In the genomic region with DNA sequence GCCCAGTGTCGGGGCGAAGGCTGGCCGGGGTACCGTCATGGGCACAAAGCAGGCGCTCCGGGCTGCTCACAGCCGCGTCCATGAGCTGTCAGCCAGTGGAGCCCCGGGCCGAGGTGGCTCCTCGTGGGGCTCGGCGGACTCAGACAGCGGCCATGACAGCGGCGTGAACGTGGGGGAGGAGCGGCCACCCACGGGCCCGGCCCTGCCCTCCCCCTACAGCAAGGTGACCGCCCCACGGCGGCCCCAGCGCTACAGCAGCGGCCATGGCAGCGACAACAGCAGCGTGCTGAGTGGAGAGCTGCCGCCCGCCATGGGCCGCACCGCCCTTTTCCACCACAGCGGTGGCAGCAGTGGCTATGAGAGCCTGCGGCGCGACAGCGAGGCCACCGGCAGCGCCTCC, we compare ENCODE assay signal across 24 cellular contexts. TPM values are rescaled to one million over a fixed set of nuclear protein-coding genes. Genes with fewer than 3 reads are reported as not detected.
"Had no signal": no experiment of that assay in that cellular context is flagged by ENCODE, and none has a peak within 500 bp of the region (broad histone marks: within the 10 kb centered on the region; RNA-seq: fewer than 3 reads in every experiment).

No MANE protein-coding gene starts in this region.

- ATAC-seq: Panc1 had no signal

- H3K9ac ChIP-seq: KMS-11, SK-N-SH had no signal

- H3K9me2 ChIP-seq: SK-N-SH had no signal

- H3K4me2 ChIP-seq: KMS-11, SK-N-SH had no signal

- DNase-seq: IMR-90, Kasumi-1, MM.1S, NCI-H1092 treated with DMSO at 0.1 percent for 48 hours, NCI-H1436, NCI-H187, NCI-H2029, NCI-H2081 treated with DMSO at 0.1 percent for 48 hours, NCI-H2171, NCI-H226, NCI-H446, NCI-H510A, NCI-H524 treated with DMSO at 0.1 percent for 48 hours, NCI-H69, NCI-H774, PC-3, SHP77, SK-N-SH, SW 1271 had no signal

- H3K27ac ChIP-seq: KMS-11, RWPE1 had no signal

- H3K9me3 ChIP-seq: SK-N-SH had no signal

RNA-seq across cellular contexts. Expression of a gene that starts 39.0 kb away (rescaled TPM):
- total RNA-seq: HT-29, IMR-90, M059J had no signal
- polyA plus RNA-seq: IMR-90 had no signal
